Comparison of ENCODE assay signal across 15 cellular contexts in genomic region chr17:39016193-39017153, GRCh38. TPM values are rescaled to one million over a fixed set of nuclear protein-coding genes. Genes with fewer than 3 reads are reported as not detected.
DNase-seq lines count a peak whose midpoint lies in the region; ATAC-seq and TF ChIP-seq lines count a peak whose summit lies in the region.
"Had no signal": no experiment of that assay in that cellular context is flagged by ENCODE, and none has a peak within 500 bp of the region (broad histone marks: within the 10 kb centered on the region; RNA-seq: fewer than 3 reads in every experiment).

No MANE protein-coding gene starts in this region.

- H3K9me3 Mint-ChIP-seq in activated naive CD4-positive, alpha-beta T cell treated with anti-CD3 and anti-CD28 coated beads for 36 hours: no peaks in the 10 kb centered on the region
- no peaks in the 10 kb centered on the region for H3K9me3 Mint-ChIP-seq in effector memory CD8-positive, alpha-beta T cell
- H3K9me3 Mint-ChIP-seq: H9, neural crest cell had no signal

- H3K4me3 ChIP-seq in SK-N-SH (ENCODE audit: low read depth in 2 of 2, low read length in 1 of 2): no peak overlapping the region
- H3K4me3 ChIP-seq: colonic mucosa, GM12878, spleen had no signal

- DNase-seq in activated naive CD4-positive, alpha-beta T cell treated with anti-CD3 and anti-CD28 coated beads for 36 hours: peak; percentile 24
- DNase-seq in activated naive CD4-positive, alpha-beta T cell treated with anti-CD3 and anti-CD28 coated beads, Interleukin-2, amount 50 U/mL, for 16 hours: no peak
- DNase-seq in MV-4-11 (lab: John Stamatoyannopoulos, UW): peak; percentile 64
- DNase-seq in effector memory CD8-positive, alpha-beta T cell: no peak
- no peak for DNase-seq in sciatic nerve (ENCODE audit: low spot score)
- DNase-seq in SK-N-SH: no peak
- no peak for DNase-seq in SKM-1 (lab: John Stamatoyannopoulos, UW; ENCODE audit: unreplicated experiment)
- no peak for DNase-seq in germinal center (ENCODE audit: low spot score)
- DNase-seq: colonic mucosa, H9, NCI-H82, spleen had no signal

- no peak for TF ChIP-seq CTCF in SK-N-SH (IDR thresholded peaks at IDR 0.05)

- H3F3A ChIP-seq in SK-N-SH (replicated peaks; ENCODE audit: insufficient read depth): no peaks in the 10 kb centered on the region

- CTCF ChIA-PET in activated naive CD4-positive, alpha-beta T cell treated with anti-CD3 and anti-CD28 coated beads for 36 hours (lab: Charles Lee): interaction anchor here (3.4 kb wide), 1 partner anchor 33 kb away, joined by 37 read pairs; no protein-coding TSS in a partner anchor
- CTCF ChIA-PET in SK-N-SH (lab: Yijun Ruan, JAX): interaction anchor here (0.5 to 2.8 kb wide), 3 partner anchors 20 to 137 kb away, joined by 3 to 11 read pairs (median 3); no protein-coding TSS in a partner anchor

- ATAC-seq in effector memory CD8-positive, alpha-beta T cell (replicated peaks): peak; percentile 49
- ATAC-seq in sciatic nerve: peak; percentile 23
- ATAC-seq: GM12878 had no signal

- peaks cover 28% of the 10 kb centered on the region for H3K4me1 Mint-ChIP-seq in activated naive CD4-positive, alpha-beta T cell treated with anti-CD3 and anti-CD28 coated beads for 36 hours (ENCODE audit: low read depth)
- peaks cover 0 to 1% of the 10 kb centered on the region in 2 donors for H3K4me1 Mint-ChIP-seq in effector memory CD8-positive, alpha-beta T cell (ENCODE audit: low read depth in 2 of 2)

- no peaks in the 10 kb centered on the region for H3K79me2 ChIP-seq in SK-N-SH (ENCODE audit: insufficient read depth)

- H3K27me3 ChIP-seq in SK-N-SH (ENCODE audit: insufficient read depth): no peaks in the 10 kb centered on the region
- H3K27me3 ChIP-seq: colonic mucosa, spleen had no signal

- intact Hi-C loops in activated naive CD4-positive, alpha-beta T cell treated with anti-CD3 and anti-CD28 coated beads for 36 hours (cut with micrococcal nuclease): no loop called here
- intact Hi-C loops in sciatic nerve (cut with DNase I): no loop called here

- TF ChIP-seq EP300 in SK-N-SH (IDR thresholded peaks at IDR 0.05; ENCODE audit: borderline replicate concordance in 1 of 2, low read depth in 1 of 2, low read length in 1 of 2): no peak

- H3K4me1 ChIP-seq in SK-N-SH (ENCODE audit: control insufficient read depth in 1 of 2, insufficient read depth in 2 of 2, low read depth in 1 of 2, low read length in 1 of 2): no peaks in the 10 kb centered on the region
- H3K4me1 ChIP-seq: colonic mucosa had no signal

- no peaks in the 10 kb centered on the region for H3K36me3 ChIP-seq in SK-N-SH (replicated peaks in 1 of 2; ENCODE audit: control insufficient read depth in 1 of 2, insufficient read depth in 2 of 2, low read length in 1 of 2)
- H3K36me3 ChIP-seq: colonic mucosa, spleen had no signal

- no peak overlapping the region for H3K4me2 ChIP-seq in SK-N-SH

- H3K36me3 Mint-ChIP-seq in activated naive CD4-positive, alpha-beta T cell treated with anti-CD3 and anti-CD28 coated beads for 36 hours (ENCODE audit: low read depth): no peaks in the 10 kb centered on the region
- H3K36me3 Mint-ChIP-seq in effector memory CD8-positive, alpha-beta T cell (ENCODE audit: insufficient read depth): no peaks in the 10 kb centered on the region

- H3K27me3 Mint-ChIP-seq in activated naive CD4-positive, alpha-beta T cell treated with anti-CD3 and anti-CD28 coated beads for 36 hours (ENCODE audit: low read depth): no peaks in the 10 kb centered on the region
- H3K27me3 Mint-ChIP-seq in effector memory CD8-positive, alpha-beta T cell: no peaks in the 10 kb centered on the region

- POLR2A ChIA-PET in SK-N-SH (lab: Yijun Ruan, JAX): no interaction called here

- no peak overlapping the region for H3K9ac ChIP-seq in SK-N-SH

- TF ChIP-seq RAD21 in SK-N-SH (IDR thresholded peaks at IDR 0.05; ENCODE audit: low read length): no peak

- no peaks in the 10 kb centered on the region for H3K9me2 ChIP-seq in SK-N-SH

- H3K27ac Mint-ChIP-seq in activated naive CD4-positive, alpha-beta T cell treated with anti-CD3 and anti-CD28 coated beads for 36 hours: peak overlapping the region; percentile 56
- H3K27ac Mint-ChIP-seq in effector memory CD8-positive, alpha-beta T cell: peak overlapping the region in 1 of 2 donors; percentile 51

- H3K4me3 Mint-ChIP-seq in activated naive CD4-positive, alpha-beta T cell treated with anti-CD3 and anti-CD28 coated beads for 36 hours: no peak overlapping the region
- H3K4me3 Mint-ChIP-seq in effector memory CD8-positive, alpha-beta T cell: no peak overlapping the region
- H3K4me3 Mint-ChIP-seq: H9, neural crest cell had no signal

- H3K9me3 ChIP-seq in SK-N-SH: no peaks in the 10 kb centered on the region
- H3K9me3 ChIP-seq: colonic mucosa, spleen had no signal

- no peaks in the 10 kb centered on the region for H4K20me1 ChIP-seq in SK-N-SH (ENCODE audit: insufficient read depth)

- WGBS in SK-N-SH (ENCODE audit: low lambda C conversion rate): 72% methylated on average over 9 of the region's 9 CpGs

- no peak overlapping the region for H3K27ac ChIP-seq in SK-N-SH (ENCODE audit: low read depth in 2 of 2, low read length in 1 of 2)
- H3K27ac ChIP-seq: colonic mucosa had no signal

- no peak overlapping the region for H2AFZ ChIP-seq in SK-N-SH (ENCODE audit: low read depth)

TF ChIP-seq in SK-N-SH, 30 proteins besides CTCF, POLR2A, EP300 and RAD21:
- no peak for TF ChIP-seq POLR2AphosphoS5 (IDR thresholded peaks at IDR 0.05; ENCODE audit: low read depth, low read length)
- TF ChIP-seq RFX5 (IDR thresholded peaks at IDR 0.05; ENCODE audit: low read length): no peak
- no peak for TF ChIP-seq ELF1 (IDR thresholded peaks at IDR 0.05)
- no peak for TF ChIP-seq TAF1 (IDR thresholded peaks at IDR 0.05; ENCODE audit: borderline replicate concordance, low read depth, low read length)
- TF ChIP-seq SMC3 (IDR thresholded peaks at IDR 0.05; ENCODE audit: low read depth, low read length): no peak
- TF ChIP-seq, protein P1, sequence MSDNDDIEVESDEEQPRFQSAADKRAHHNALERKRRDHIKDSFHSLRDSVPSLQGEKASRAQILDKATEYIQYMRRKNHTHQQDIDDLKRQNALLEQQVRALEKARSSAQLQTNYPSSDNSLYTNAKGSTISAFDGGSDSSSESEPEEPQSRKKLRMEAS (IDR thresholded peaks at IDR 0.05; ENCODE audit: low read depth): no peak
- TF ChIP-seq GABPA (IDR thresholded peaks at IDR 0.05; ENCODE audit: low read depth): no peak
- TF ChIP-seq, protein P2, sequence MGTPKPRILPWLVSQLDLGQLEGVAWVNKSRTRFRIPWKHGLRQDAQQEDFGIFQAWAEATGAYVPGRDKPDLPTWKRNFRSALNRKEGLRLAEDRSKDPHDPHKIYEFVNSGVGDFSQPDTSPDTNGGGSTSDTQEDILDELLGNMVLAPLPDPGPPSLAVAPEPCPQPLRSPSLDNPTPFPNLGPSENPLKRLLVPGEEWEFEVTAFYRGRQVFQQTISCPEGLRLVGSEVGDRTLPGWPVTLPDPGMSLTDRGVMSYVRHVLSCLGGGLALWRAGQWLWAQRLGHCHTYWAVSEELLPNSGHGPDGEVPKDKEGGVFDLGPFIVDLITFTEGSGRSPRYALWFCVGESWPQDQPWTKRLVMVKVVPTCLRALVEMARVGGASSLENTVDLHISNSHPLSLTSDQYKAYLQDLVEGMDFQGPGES (IDR thresholded peaks at IDR 0.05; ENCODE audit: low read depth, low read length): no peak
- no peak for TF ChIP-seq NRF1 (IDR thresholded peaks at IDR 0.05; ENCODE audit: low read depth, low read length)

RNA-seq across cellular contexts. Expression of gene FBXO47, which starts 49.3 kb away (rescaled TPM):
- under 1 TPM; 0.14 to 0.15 TPM for total RNA-seq in activated naive CD4-positive, alpha-beta T cell treated with anti-CD3 and anti-CD28 coated beads for 36 hours
- not detected for total RNA-seq in sciatic nerve
- polyA plus RNA-seq in SK-N-SH (2012; rRNA removed): not detected in 2 replicates
- not detected in 2 replicates for polyA plus RNA-seq in SK-N-SH (2012; cell fraction: cytosol; rRNA removed)
- polyA plus RNA-seq in SK-N-SH (2012; cell fraction: nucleus; rRNA removed): not detected in 2 replicates
- total RNA-seq: colonic mucosa, GM12878, H9, neural crest cell, spleen, urinary bladder had no signal
- polyA plus RNA-seq: urinary bladder had no signal

Comparison
In these comparisons a context has a peak if more than half of its experiments do, and no peak if none do; other contexts are left out.
1. DNase-seq: peak in activated naive CD4-positive, alpha-beta T cell treated with anti-CD3 and anti-CD28 coated beads for 36 hours (single experiment) and MV-4-11 (single experiment); none in activated naive CD4-positive, alpha-beta T cell treated with anti-CD3 and anti-CD28 coated beads, Interleukin-2, amount 50 U/mL, for 16 hours (single experiment), effector memory CD8-positive, alpha-beta T cell (0 of 3), sciatic nerve (single experiment), SK-N-SH (single experiment), SKM-1 (single experiment) and germinal center (single experiment).